8 cellular contexts compared by ENCODE assay signal in the genomic region with DNA sequence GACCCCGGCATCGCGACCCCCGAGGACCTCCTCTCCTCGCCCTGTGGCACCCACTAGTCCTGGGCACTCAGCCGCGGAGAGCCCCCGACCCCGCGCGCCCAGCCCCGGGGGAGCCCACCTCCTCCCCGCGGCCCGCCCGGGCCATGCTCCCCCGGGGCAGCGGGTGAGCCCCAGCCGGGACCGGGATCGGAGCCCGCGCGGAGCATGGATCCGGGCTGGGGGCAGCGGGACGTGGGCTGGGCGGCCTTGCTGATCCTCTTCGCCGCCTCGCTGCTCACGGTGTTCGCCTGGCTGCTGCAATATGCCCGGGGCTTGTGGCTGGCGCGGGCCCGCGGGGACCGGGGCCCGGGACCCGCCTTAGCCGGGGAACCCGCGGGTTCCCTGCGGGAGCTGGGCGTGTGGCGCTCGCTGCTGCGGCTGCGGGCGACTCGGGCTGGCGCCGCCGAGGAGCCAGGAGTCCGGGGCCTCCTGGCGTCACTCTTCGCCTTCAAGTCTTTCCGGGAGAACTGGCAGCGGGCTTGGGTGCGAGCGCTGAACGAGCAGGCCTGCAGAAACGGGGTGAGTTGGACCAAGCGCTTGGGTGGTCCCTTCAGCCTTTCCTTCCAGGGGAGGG. TPM values are rescaled to one million over a fixed set of nuclear protein-coding genes. Genes with fewer than 3 reads are reported as not detected.
DNase-seq lines count a peak whose midpoint lies in the region; ATAC-seq, FAIRE-seq and TF ChIP-seq lines count a peak whose summit lies in the region.

No MANE protein-coding gene starts in this region.

- DNase-seq in GM12864 (ENCODE audit: low read depth) (no peak), NB4 (ENCODE audit: low read depth) (peak; percentile 46), dermis blood vessel endothelial cell (peak; percentile 14), NCI-H1436 treated with DMSO at 0.1 percent for 48 hours (lab: John Stamatoyannopoulos, UW) (no peak), D721Med (ENCODE audit: insufficient read length, low spot score) (no peak)

- TF ChIP-seq POLR2A in NB4 (IDR thresholded peaks at IDR 0.05; ENCODE audit: extremely low read depth, insufficient read length) = no peak

- H3K4me3 ChIP-seq in GM12864 (ENCODE audit: low read depth, low read length) = peak overlapping the region; percentile 89
- peak overlapping the region; percentile 92 for H3K4me3 ChIP-seq in NB4 (ENCODE audit: low read depth, low read length)
- peak overlapping the region; percentile 87 for H3K4me3 ChIP-seq in mucosa of stomach (ENCODE audit: low read length)

- H3K27me3 ChIP-seq in mucosa of stomach (ENCODE audit: control insufficient read depth, insufficient read depth, low read length) = no peaks in the 10 kb centered on the region

- TF ChIP-seq CTCF in GM12864 (IDR thresholded peaks at IDR 0.05; ENCODE audit: low read depth, low read length, missing control alignments) = no peak
- no peak for TF ChIP-seq CTCF in NB4 (IDR thresholded peaks at IDR 0.05; ENCODE audit: low read depth, low read length)
- TF ChIP-seq CTCF in D721Med (IDR thresholded peaks at IDR 0.05; ENCODE audit: insufficient read depth, missing control alignments) = no peak

- FAIRE-seq in D721Med (lab: Jason Lieb, UNC) = no peak

- H3K36me3 ChIP-seq in mucosa of stomach (ENCODE audit: control insufficient read depth, insufficient read depth, low read length) = peaks cover 9% of the 10 kb centered on the region

- peak overlapping the region; percentile 67 for H3K9ac ChIP-seq in mucosa of stomach (ENCODE audit: low read length)

- ATAC-seq in GM21737 (IDR thresholded peaks at IDR 0.05; ENCODE audit: unreplicated experiment) = peak; percentile 4
- ATAC-seq in HG03095 (IDR thresholded peaks at IDR 0.05; ENCODE audit: unreplicated experiment) = no peak

- peaks cover 24% of the 10 kb centered on the region for H3K4me1 ChIP-seq in mucosa of stomach (ENCODE audit: control insufficient read depth, insufficient read depth, low read length)

- H3K9me3 ChIP-seq in mucosa of stomach (ENCODE audit: control insufficient read depth, low read length) = no peaks in the 10 kb centered on the region

RNA-seq across cellular contexts. Expression of gene C2CD2L, which starts 0.5 kb away (rescaled TPM):
- 2.2 and 5.6 TPM in 2 replicates for total RNA-seq in dermis blood vessel endothelial cell

RNA-seq across cellular contexts. Expression of gene DPAGT1, which starts 6.0 kb away (rescaled TPM):
- total RNA-seq in dermis blood vessel endothelial cell = 21.3 and 50.6 TPM in 2 replicates

RNA-seq across cellular contexts. Expression of gene HINFP, which starts 13.7 kb away (rescaled TPM):
- total RNA-seq in dermis blood vessel endothelial cell = 14.8 and 19.2 TPM in 2 replicates

RNA-seq across cellular contexts. Expression of gene HMBS, which starts 23.0 kb away (rescaled TPM):
- 3.4 and 11.2 TPM in 2 replicates for total RNA-seq in dermis blood vessel endothelial cell

RNA-seq across cellular contexts. Expression of gene VPS11, which starts 40.0 kb away (rescaled TPM):
- 24.6 and 25.7 TPM in 2 replicates for total RNA-seq in dermis blood vessel endothelial cell

Comparison
In these comparisons a context has a peak if more than half of its experiments do, and no peak if none do; other contexts are left out.
1. DNase-seq: peak in NB4 (single experiment) and dermis blood vessel endothelial cell (single experiment); none in GM12864 (single experiment), NCI-H1436 treated with DMSO at 0.1 percent for 48 hours (single experiment) and D721Med (single experiment).
2. Peak in every context shown above with its lines, with median percentiles within 50 percentile points of each other: H3K4me3 ChIP-seq.